Comparison of ENCODE assay signal across 14 cellular contexts in the genomic region with DNA sequence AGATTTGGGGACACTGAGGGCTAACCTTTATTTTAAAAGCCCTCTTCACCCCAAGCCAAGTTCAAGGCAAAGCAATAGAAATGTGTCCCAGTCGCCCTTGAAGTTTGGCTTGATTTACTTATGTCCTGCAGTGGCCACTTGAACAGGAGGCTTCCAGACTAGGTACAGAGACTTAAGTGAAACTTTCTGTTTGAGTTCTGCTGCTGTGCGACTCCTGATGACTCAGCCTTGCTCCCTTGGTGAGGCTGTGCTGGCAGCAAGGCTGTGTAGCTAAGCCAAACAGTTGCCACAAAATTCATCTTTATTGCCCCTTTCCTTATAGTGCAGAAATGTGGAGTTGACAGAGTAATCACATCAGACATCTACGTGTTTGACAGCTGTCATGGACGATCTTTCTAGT.
"Had no signal": no experiment of that assay in that cellular context is flagged by ENCODE, and none has a peak within 500 bp of the region (broad histone marks: within the 10 kb centered on the region; RNA-seq: fewer than 3 reads in every experiment).

No MANE protein-coding gene starts in this region.

- H3K4me3 ChIP-seq: colonic mucosa, mucosa of descending colon, suprapubic skin had no signal

- H3K27me3 ChIP-seq: colonic mucosa, suprapubic skin had no signal

- DNase-seq: activated CD4-positive, alpha-beta T cell treated with anti-CD3 and anti-CD28 coated beads for 48 hours; activated CD8-positive, alpha-beta T cell treated with anti-CD3 and anti-CD28 coated beads, Interleukin-2, amount 10 ng/mL, durations not matched to agents 7 days and 5 days; activated naive CD4-positive, alpha-beta T cell treated with Interleukin-2 at 50 U/mL for 16 hours; caudate nucleus; colonic mucosa; mammary epithelial cell; mucosa of descending colon; natural killer cell; stimulated activated CD4-positive, alpha-beta T cell treated with anti-CD3 and anti-CD28 coated beads, Interleukin-12 subunit alpha, Interleukin-12 subunit beta, amount 100 ng/mL, for 4 hours; stimulated activated CD4-positive, alpha-beta T cell treated with anti-CD3 and anti-CD28 coated beads, Interleukin-2, amount 100 ng/mL, for 48 hours; stimulated activated naive CD4-positive, alpha-beta T cell treated with Interleukin-2 at 50 U/mL for 16 hours had no signal

- H3K36me3 ChIP-seq: colonic mucosa, suprapubic skin had no signal

- H3K9me3 ChIP-seq: colonic mucosa, mucosa of descending colon, suprapubic skin had no signal

- ATAC-seq: activated CD8-positive, alpha-beta T cell treated with anti-CD3 and anti-CD28 coated beads, Interleukin-2, amount 10 ng/mL, durations not matched to agents 7 days and 5 days; mucosa of descending colon; natural killer cell had no signal

- H3K27ac ChIP-seq: colonic mucosa, suprapubic skin, VCaP had no signal

- H3K4me3 Mint-ChIP-seq: activated CD8-positive, alpha-beta T cell treated with anti-CD3 and anti-CD28 coated beads, Interleukin-2, amount 10 ng/mL, durations not matched to agents 7 days and 5 days; activated T-helper 1 cell treated with anti-CD3 and anti-CD28 coated beads, Interleukin-12 subunit alpha, Interleukin-12 subunit beta, Interleukin-2, Interleukin-4 antibody, amounts not matched to agents 30 ng/mL and 10 ng/mL and 1 ng/mL, durations not matched to agents 14 hours and 24 hours and 36 hours; natural killer cell had no signal

- H3K36me3 Mint-ChIP-seq: natural killer cell had no signal

- H3K27ac Mint-ChIP-seq: activated CD8-positive, alpha-beta T cell treated with anti-CD3 and anti-CD28 coated beads, Interleukin-2, amount 10 ng/mL, durations not matched to agents 7 days and 5 days; activated T-helper 1 cell treated with anti-CD3 and anti-CD28 coated beads, Interleukin-12 subunit alpha, Interleukin-12 subunit beta, Interleukin-2, Interleukin-4 antibody, amounts not matched to agents 30 ng/mL and 10 ng/mL and 1 ng/mL, durations not matched to agents 14 hours and 24 hours and 36 hours; natural killer cell had no signal

- H3K4me1 ChIP-seq: colonic mucosa, suprapubic skin had no signal
